ENCODE assay signal across 8 cellular contexts in the genomic region with DNA sequence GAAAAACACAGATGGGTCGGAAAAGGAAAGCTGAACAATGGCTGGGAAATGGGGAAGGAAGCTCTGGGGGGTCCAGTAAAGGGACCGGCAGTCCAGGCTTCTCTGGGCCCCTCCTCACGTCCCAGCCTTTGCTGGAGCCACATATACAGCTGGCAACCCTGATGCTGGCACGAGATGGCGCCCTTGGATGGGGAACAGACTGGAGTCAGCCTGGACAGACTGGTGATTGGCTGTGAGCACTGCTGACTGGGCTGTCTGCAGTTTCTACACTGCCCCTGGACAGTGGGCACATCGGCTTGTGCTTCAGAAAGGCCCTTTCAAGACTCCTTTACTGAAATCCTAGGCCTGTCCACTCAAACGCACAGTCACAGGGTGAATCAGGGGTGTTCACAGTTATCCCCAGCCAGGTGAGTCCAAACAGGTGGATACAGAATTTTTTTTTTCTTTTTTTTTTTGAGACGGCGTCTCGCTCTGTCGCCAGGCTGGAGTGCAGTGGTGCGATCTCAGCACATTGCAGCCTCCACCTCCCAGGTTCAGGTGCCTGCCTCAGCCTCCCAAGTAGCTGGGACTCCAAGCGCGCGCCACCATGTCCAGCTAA. TPM values are rescaled to one million over a fixed set of nuclear protein-coding genes. Genes with fewer than 3 reads are reported as not detected.
DNase-seq lines count a peak whose midpoint lies in the region; ATAC-seq, FAIRE-seq and TF ChIP-seq lines count a peak whose summit lies in the region.

No MANE protein-coding gene starts in this region.

- no peak for ATAC-seq in HG03175 (IDR thresholded peaks at IDR 0.05; ENCODE audit: unreplicated experiment)

- peak; percentile 92 for FAIRE-seq in GM12891 (lab: Jason Lieb, UNC)

- intact Hi-C loops in breast epithelium (cut with DNase I; ENCODE audit: low total_unique reads) = loop anchor here (5.0 to 10.0 kb wide), 2 partner anchors 222 to 306 kb away; partner anchors contain the start of gene C1QC

- DNase-seq in GM12891 (ENCODE audit: insufficient read length, low spot score) = peak; percentile 49
- peak; percentile 43 for DNase-seq in NCI-H2081 treated with DMSO at 0.1 percent for 48 hours (lab: John Stamatoyannopoulos, UW)
- DNase-seq in UCSD-AML1 (lab: John Stamatoyannopoulos, UW; ENCODE audit: unreplicated experiment) = peak; percentile 79
- peak; percentile 56 to 82 for DNase-seq in breast epithelium (ENCODE audit: low spot score in 2 of 2)
- peak; percentile 94 for DNase-seq in islet precursor cell
- DNase-seq in stimulated activated CD4-positive, alpha-beta T cell treated with anti-CD3 and anti-CD28 coated beads, Interleukin-15, amount 100 ng/mL, for 48 hours (ENCODE audit: low read depth in 2 of 2) = peak; percentile 32 to 47

- no peak overlapping the region for H3K4me3 ChIP-seq in breast epithelium

- no peaks in the 10 kb centered on the region for H3K36me3 ChIP-seq in breast epithelium

- no peak for TF ChIP-seq POLR2A in GM12891 (IDR thresholded peaks at IDR 0.05; ENCODE audit: low read depth, low read length)
- no peak for TF ChIP-seq POLR2A in breast epithelium (IDR thresholded peaks at IDR 0.05)

- H3K27ac ChIP-seq in 22Rv1 (no peak overlapping the region), breast epithelium (no peak overlapping the region)

- H3K4me1 ChIP-seq in breast epithelium = no peaks in the 10 kb centered on the region

- TF ChIP-seq CTCF in 22Rv1 (IDR thresholded peaks at IDR 0.05) (peak; percentile 87), breast epithelium (IDR thresholded peaks at IDR 0.05) (peak in 2 of 3 donors; percentile 71 to 72)

- H3K27me3 ChIP-seq in breast epithelium = peaks cover 0 to 4% of the 10 kb centered on the region in 2 donors

- no peaks in the 10 kb centered on the region for H3K9me3 ChIP-seq in breast epithelium

TF ChIP-seq in GM12891, 5 proteins besides CTCF, POLR2A, EP300 and RAD21:
- TF ChIP-seq POLR2AphosphoS5 (IDR thresholded peaks at IDR 0.05; ENCODE audit: low read depth, low read length) = no peak
- TF ChIP-seq PAX5 (IDR thresholded peaks at IDR 0.05; ENCODE audit: insufficient read depth, low read length, severe bottlenecking) = no peak
- TF ChIP-seq TAF1 (IDR thresholded peaks at IDR 0.05; ENCODE audit: low read depth, low read length) = no peak
- TF ChIP-seq SPI1 (IDR thresholded peaks at IDR 0.05; ENCODE audit: low read depth, low read length) = no peak
- no peak for TF ChIP-seq POU2F2 (IDR thresholded peaks at IDR 0.05; ENCODE audit: low read depth, low read length)

RNA-seq across cellular contexts. Expression of gene ZBTB40, which starts 31.1 kb away (rescaled TPM):
- polyA plus RNA-seq in GM12891 (2012; ENCODE audit: low read depth, missing spikeins) = 5.3 TPM
- total RNA-seq in breast epithelium = 10 to 100 TPM; 15.7 to 24.6 (median 22.0) TPM

Comparison
In these comparisons a context has a peak if more than half of its experiments do, and no peak if none do; other contexts are left out.
1. DNase-seq: peak in every context shown above with its lines; median percentile 94 in islet precursor cell; 79 in UCSD-AML1; 69 in breast epithelium; 49 in GM12891; 43 in NCI-H2081 treated with DMSO at 0.1 percent for 48 hours; 40 in stimulated activated CD4-positive, alpha-beta T cell treated with anti-CD3 and anti-CD28 coated beads, Interleukin-15, amount 100 ng/mL, for 48 hours.